1 cellular context compared by ENCODE assay signal in the genomic region with DNA sequence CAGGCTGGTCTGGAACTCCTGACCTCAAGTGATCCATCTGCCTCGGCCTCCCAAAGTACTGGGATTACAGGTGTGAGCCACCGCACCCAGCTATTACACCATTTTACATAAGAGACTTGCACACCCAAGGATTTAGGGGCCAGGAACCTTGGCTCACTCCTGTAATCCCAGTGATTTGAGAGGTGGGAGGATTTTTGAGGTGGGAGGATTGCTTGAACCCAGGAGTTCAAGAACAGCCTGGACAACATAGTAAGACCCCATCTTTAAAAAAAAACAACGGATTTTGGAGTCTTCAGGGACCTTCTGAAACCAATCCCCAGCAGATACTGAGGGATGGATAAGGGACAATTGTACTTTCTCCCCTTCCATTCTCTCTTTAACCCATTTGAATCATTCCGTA.
TF ChIP-seq lines count a peak whose summit lies in the region.

No MANE protein-coding gene starts in this region.

TF ChIP-seq in K562, 482 proteins besides CTCF, POLR2A, EP300 and RAD21:
- TF ChIP-seq HDAC2 (IDR thresholded peaks at IDR 0.05) (peak; percentile 55), TAL1 (IDR thresholded peaks at IDR 0.05) (no peak), ZNF165 (CRISPR knock-in tag; IDR thresholded peaks at IDR 0.05; ENCODE audit: borderline replicate concordance) (no peak), ZNF121 (CRISPR knock-in tag; conservative IDR thresholded peaks at IDR 0.05) (peak; percentile 93), KDM1A (IDR thresholded peaks at IDR 0.05) (peak in 1 of 2 experiments; percentile 25; a peak in 1 of 4 replicates), BCOR (IDR thresholded peaks at IDR 0.05) (peak; percentile 83), SP1 (CRISPR knock-in tag; IDR thresholded peaks at IDR 0.05) (no peak), CHD4 (IDR thresholded peaks at IDR 0.05; ENCODE audit: insufficient read depth, insufficient replicate concordance, low read depth, low read length, poor library complexity, severe bottlenecking) (peak; percentile 22), U2AF2 (optimal IDR thresholded peaks at IDR 0.05; ENCODE audit: low read depth, low read length) (no peak), RBM25 (IDR thresholded peaks at IDR 0.05; ENCODE audit: low read depth, low read length, severe bottlenecking) (peak; percentile 66)
